Comparison of ENCODE assay signal across 8 cellular contexts in genomic region chr9:96327694-96328352, GRCh38. TPM values are rescaled to one million over a fixed set of nuclear protein-coding genes. Genes with fewer than 3 reads are reported as not detected.
DNase-seq lines count a peak whose midpoint lies in the region; ATAC-seq and TF ChIP-seq lines count a peak whose summit lies in the region.

No MANE protein-coding gene starts in this region.

- H3K4me3 ChIP-seq in MG63 (no peak overlapping the region), WI38 (ENCODE audit: low read depth, low read length) (no peak overlapping the region), lung (no peak overlapping the region)

- no peak overlapping the region for H3K27ac Mint-ChIP-seq in stimulated activated naive B cell treated with anti-CD40 and anti-IgM and Interleukin-4, amounts not matched to agents 10 μg/mL and 1 μg/mL and 100 μg/mL, for 72 hours

- H3K4me1 Mint-ChIP-seq in stimulated activated naive B cell treated with anti-CD40 and anti-IgM and Interleukin-4, amounts not matched to agents 10 μg/mL and 1 μg/mL and 100 μg/mL, for 72 hours: no peaks in the 10 kb centered on the region

- H3K27me3 ChIP-seq in MG63 (no peaks in the 10 kb centered on the region), lung (ENCODE audit: control insufficient read depth, insufficient read depth) (no peaks in the 10 kb centered on the region)

- TF ChIP-seq CTCF in WI38 (IDR thresholded peaks at IDR 0.05; ENCODE audit: low read depth, low read length): peak; percentile 72
- TF ChIP-seq CTCF in lung (IDR thresholded peaks at IDR 0.05; ENCODE audit: control extremely low read depth, extremely low read depth): peak; percentile 67

- no peaks in the 10 kb centered on the region for H3K36me3 ChIP-seq in MG63
- H3K36me3 ChIP-seq in lung (ENCODE audit: control insufficient read depth in 2 of 2, insufficient read depth in 2 of 2, low read length in 2 of 2): peaks cover 6 to 7% of the 10 kb centered on the region in 2 donors

- 54 to 63% methylated on average over 1 of the region's 1 CpG for WGBS in lung, 2 donors

- H3K4me3 Mint-ChIP-seq in stimulated activated naive B cell treated with anti-CD40 and anti-IgM and Interleukin-4, amounts not matched to agents 10 μg/mL and 1 μg/mL and 100 μg/mL, for 72 hours: no peak overlapping the region

- H3K36me3 Mint-ChIP-seq in stimulated activated naive B cell treated with anti-CD40 and anti-IgM and Interleukin-4, amounts not matched to agents 10 μg/mL and 1 μg/mL and 100 μg/mL, for 72 hours: no peaks in the 10 kb centered on the region

- no peaks in the 10 kb centered on the region for H3K4me1 ChIP-seq in lung (ENCODE audit: control insufficient read depth in 2 of 2, insufficient read depth in 2 of 2, low read length in 2 of 2)

- peak; percentile 3 to 5 for DNase-seq in activated CD8-positive, alpha-beta memory T cell treated with anti-CD3 and anti-CD28 coated beads for 1 hour (ENCODE audit: extremely low read depth in 1 of 2, low read depth in 1 of 2)
- no peak for DNase-seq in activated CD8-positive, alpha-beta memory T cell treated with anti-CD3 and anti-CD28 coated beads, Interleukin-2, amount 50 U/mL, for 48 hours
- peak; percentile 7 for DNase-seq in MG63
- DNase-seq in dermis blood vessel endothelial cell: peak; percentile 78
- DNase-seq in lung (ENCODE audit: low spot score): no peak
- peak; percentile 40 for DNase-seq in stimulated activated naive B cell treated with anti-CD40 and anti-IgM and Interleukin-4, amounts not matched to agents 10 μg/mL and 1 μg/mL and 100 μg/mL, for 72 hours

- no peaks in the 10 kb centered on the region for H3K9me3 Mint-ChIP-seq in stimulated activated naive B cell treated with anti-CD40 and anti-IgM and Interleukin-4, amounts not matched to agents 10 μg/mL and 1 μg/mL and 100 μg/mL, for 72 hours

- peaks cover 0 to 4% of the 10 kb centered on the region in 2 donors for H3K27me3 Mint-ChIP-seq in stimulated activated naive B cell treated with anti-CD40 and anti-IgM and Interleukin-4, amounts not matched to agents 10 μg/mL and 1 μg/mL and 100 μg/mL, for 72 hours

- ATAC-seq in lung (ENCODE audit: insufficient read depth, low FRiP score) (peak; percentile 79), HG02870 (IDR thresholded peaks at IDR 0.05; ENCODE audit: unreplicated experiment) (no peak)
- peak; percentile 66 to 71 for ATAC-seq in stimulated activated naive B cell treated with anti-CD40 and anti-IgM and Interleukin-4, amounts not matched to agents 10 μg/mL and 1 μg/mL and 100 μg/mL, for 72 hours (replicated peaks)

- no peak overlapping the region for H3K27ac ChIP-seq in lung (ENCODE audit: low read depth in 1 of 2, low read length in 1 of 2)

- no peaks in the 10 kb centered on the region for H3K9me3 ChIP-seq in MG63
- no peaks in the 10 kb centered on the region for H3K9me3 ChIP-seq in lung (ENCODE audit: control insufficient read depth in 2 of 2, insufficient read depth in 1 of 2, low read length in 1 of 2)

RNA-seq across cellular contexts. Expression of gene HSD17B3, which starts 25.8 kb away (rescaled TPM):
- 0.36 TPM in 1 of 2 replicates, not detected in the other for total RNA-seq in MG63 (2014; rRNA removed; shearing (Covaris generic); ENCODE audit: low replicate concordance)
- total RNA-seq in dermis blood vessel endothelial cell (not detected in 2 replicates), lung (under 1 TPM in 1 of 2 donors, not detected in 1; 0.37 TPM)
- 1 to 10 TPM in 1 of 2 donors, under 1 TPM in 1; 0.41 to 4.4 TPM for polyA plus RNA-seq in lung

RNA-seq across cellular contexts. Expression of gene SLC35D2, which starts 55.7 kb away (rescaled TPM):
- total RNA-seq in MG63 (2014; rRNA removed; shearing (Covaris generic); ENCODE audit: low replicate concordance): 5.2 and 15.4 TPM in 2 replicates
- total RNA-seq in dermis blood vessel endothelial cell: 29.2 and 31.1 TPM in 2 replicates
- 10 to 100 TPM; 22.7 to 27.2 TPM for total RNA-seq in lung
- polyA plus RNA-seq in lung: 10 to 100 TPM; 14.9 to 20.2 TPM

Comparison
In these comparisons a context has a peak if more than half of its experiments do, and no peak if none do; other contexts are left out.
1. DNase-seq: peak in activated CD8-positive, alpha-beta memory T cell treated with anti-CD3 and anti-CD28 coated beads for 1 hour (2 of 2), MG63 (single experiment), dermis blood vessel endothelial cell (single experiment) and stimulated activated naive B cell treated with anti-CD40 and anti-IgM and Interleukin-4, amounts not matched to agents 10 μg/mL and 1 μg/mL and 100 μg/mL, for 72 hours (single experiment); none in activated CD8-positive, alpha-beta memory T cell treated with anti-CD3 and anti-CD28 coated beads, Interleukin-2, amount 50 U/mL, for 48 hours (single experiment) and lung (single experiment).